20 cellular contexts compared by ENCODE assay signal in the genomic region with DNA sequence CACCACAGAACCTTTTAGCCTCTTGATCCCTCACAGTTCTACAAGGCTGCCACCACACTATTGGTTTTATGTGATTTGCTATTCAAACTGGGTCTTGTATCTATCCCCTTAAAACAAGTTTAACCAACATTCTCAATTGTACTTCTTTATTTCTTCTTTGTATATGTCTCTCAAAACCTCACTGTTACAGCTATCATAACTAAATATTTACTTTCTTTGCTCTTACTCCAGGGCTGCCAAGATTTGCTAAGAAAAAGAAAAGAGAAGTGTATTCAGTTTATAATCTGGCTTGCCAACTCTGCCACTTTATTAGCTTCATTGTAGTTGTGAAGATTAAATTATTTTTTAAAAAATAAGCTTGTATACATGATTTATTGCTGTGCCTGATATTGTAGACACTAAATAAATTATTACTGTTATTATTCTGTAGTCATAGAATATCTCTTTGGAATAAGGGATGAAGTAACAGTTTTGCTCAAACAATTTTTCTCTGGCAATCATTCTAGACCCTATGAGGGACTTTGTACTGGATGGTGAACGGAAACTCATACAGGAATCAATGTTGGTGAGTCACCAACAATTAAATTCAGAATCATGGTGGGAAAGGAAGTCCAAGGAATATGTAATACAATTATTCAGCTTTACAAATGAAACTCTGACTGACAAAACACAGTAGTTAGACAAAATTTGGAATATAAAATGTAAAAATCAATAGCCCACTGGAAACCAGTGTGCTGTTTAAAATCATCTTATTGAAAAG.
DNase-seq lines count a peak whose midpoint lies in the region; ATAC-seq, FAIRE-seq and TF ChIP-seq lines count a peak whose summit lies in the region.
"Had no signal": no experiment of that assay in that cellular context is flagged by ENCODE, and none has a peak within 500 bp of the region (broad histone marks: within the 10 kb centered on the region; RNA-seq: fewer than 3 reads in every experiment).

No MANE protein-coding gene starts in this region.

- no peak overlapping the region for H3K4ac ChIP-seq in trophoblast cell (ENCODE audit: low read depth, low read length)

- H4K91ac ChIP-seq in trophoblast cell (ENCODE audit: low read depth, low read length): no peak overlapping the region

- no peak overlapping the region for H2AK5ac ChIP-seq in trophoblast cell (ENCODE audit: low read length)

- H4K8ac ChIP-seq in trophoblast cell (ENCODE audit: low read depth, low read length): no peak overlapping the region

- no peak overlapping the region for H3K14ac ChIP-seq in trophoblast cell (ENCODE audit: low read length)

- H3K9me3 ChIP-seq in endothelial cell of umbilical vein (replicated peaks; ENCODE audit: control insufficient read depth, insufficient read depth, low read length): no peaks in the 10 kb centered on the region
- no peaks in the 10 kb centered on the region for H3K9me3 ChIP-seq in mucosa of descending colon
- H3K9me3 ChIP-seq in small intestine (ENCODE audit: control insufficient read depth, low read depth): no peaks in the 10 kb centered on the region
- H3K9me3 ChIP-seq in trophoblast cell (ENCODE audit: insufficient read depth, low read depth, low read length): no peaks in the 10 kb centered on the region
- H3K9me3 ChIP-seq: HAP-1 had no signal

- H2BK120ac ChIP-seq in trophoblast cell (ENCODE audit: insufficient read depth, low read length, poor library complexity): no peak overlapping the region

- H3K18ac ChIP-seq in trophoblast cell (ENCODE audit: low read length): no peak overlapping the region

- H4K20me1 ChIP-seq in endothelial cell of umbilical vein (replicated peaks; ENCODE audit: control insufficient read depth, extremely low read depth, insufficient read depth, low read length): no peaks in the 10 kb centered on the region

- H3K9me3 Mint-ChIP-seq in activated CD8-positive, alpha-beta T cell treated with anti-CD3 and anti-CD28 coated beads, Interleukin-2, amount 10 ng/mL, durations not matched to agents 7 days and 5 days (ENCODE audit: insufficient read depth): no peaks in the 10 kb centered on the region
- H3K9me3 Mint-ChIP-seq in activated naive CD4-positive, alpha-beta T cell treated with anti-CD3 and anti-CD28 coated beads, Interleukin-2, amount 50 U/mL, for 72 hours: no peaks in the 10 kb centered on the region

- no peak overlapping the region for H2BK12ac ChIP-seq in trophoblast cell (ENCODE audit: low read length)

- H3K23ac ChIP-seq in trophoblast cell (ENCODE audit: low read length): no peak overlapping the region

- H3K4me3 ChIP-seq in LNCaP clone FGC (ENCODE audit: low read depth, low read length): no peak overlapping the region
- H3K4me3 ChIP-seq in endothelial cell of umbilical vein (replicated peaks in 1 of 3; ENCODE audit: insufficient read depth in 1 of 3, low read depth in 1 of 3, low read length in 3 of 3): no peak overlapping the region
- no peak overlapping the region for H3K4me3 ChIP-seq in mucosa of descending colon
- no peak overlapping the region for H3K4me3 ChIP-seq in small intestine (ENCODE audit: low read depth in 1 of 2, low read length in 2 of 2)
- H3K4me3 ChIP-seq in trophoblast cell (ENCODE audit: low read depth, low read length): no peak overlapping the region
- H3K4me3 ChIP-seq: GM23248, HAP-1 had no signal

- DNase-seq in LNCaP clone FGC (ENCODE audit: low read depth) (peak; percentile 15), endothelial cell of umbilical vein (ENCODE audit: low read depth, low spot score) (peak; percentile 79), mucosa of descending colon (no peak), small intestine (peak; percentile 7), trophoblast cell (no peak)
- no peak for DNase-seq in activated CD8-positive, alpha-beta T cell treated with anti-CD3 and anti-CD28 coated beads, Interleukin-2, amount 10 ng/mL, durations not matched to agents 7 days and 5 days
- no peak for DNase-seq in activated naive CD4-positive, alpha-beta T cell treated with anti-CD3 and anti-CD28 coated beads, Interleukin-2, amount 50 U/mL, for 72 hours (ENCODE audit: low spot score in 2 of 2)
- DNase-seq: ACHN; AML-193; CD4-positive, alpha-beta memory T cell; DMS79 treated with DMSO at 0.1 percent for 48 hours; GF-D8; GM23248; KG1 had no signal

- H3K4me1 Mint-ChIP-seq in activated CD8-positive, alpha-beta T cell treated with anti-CD3 and anti-CD28 coated beads, Interleukin-2, amount 10 ng/mL, durations not matched to agents 7 days and 5 days (ENCODE audit: low read depth): no peaks in the 10 kb centered on the region
- H3K4me1 Mint-ChIP-seq: CD4-positive, alpha-beta memory T cell had no signal

- no peak overlapping the region for H3K27ac Mint-ChIP-seq in activated CD8-positive, alpha-beta T cell treated with anti-CD3 and anti-CD28 coated beads, Interleukin-2, amount 10 ng/mL, durations not matched to agents 7 days and 5 days
- no peak overlapping the region for H3K27ac Mint-ChIP-seq in activated naive CD4-positive, alpha-beta T cell treated with anti-CD3 and anti-CD28 coated beads, Interleukin-2, amount 50 U/mL, for 72 hours
- H3K27ac Mint-ChIP-seq: CD4-positive, alpha-beta memory T cell had no signal

- H3K27me3 ChIP-seq in endothelial cell of umbilical vein (ENCODE audit: control insufficient read depth in 2 of 2, insufficient read depth in 2 of 2, low read length in 2 of 2): no peaks in the 10 kb centered on the region
- no peaks in the 10 kb centered on the region for H3K27me3 ChIP-seq in small intestine (ENCODE audit: control insufficient read depth in 2 of 2, insufficient read depth in 2 of 2, low read length in 2 of 2)
- no peaks in the 10 kb centered on the region for H3K27me3 ChIP-seq in trophoblast cell (ENCODE audit: insufficient read depth, low read length)

- no peaks in the 10 kb centered on the region for H3K9me1 ChIP-seq in endothelial cell of umbilical vein (replicated peaks; ENCODE audit: control insufficient read depth, extremely low read depth, insufficient read depth, low read length)

- H3K27me3 Mint-ChIP-seq in activated CD8-positive, alpha-beta T cell treated with anti-CD3 and anti-CD28 coated beads, Interleukin-2, amount 10 ng/mL, durations not matched to agents 7 days and 5 days (ENCODE audit: low read depth): no peaks in the 10 kb centered on the region
- H3K27me3 Mint-ChIP-seq: CD4-positive, alpha-beta memory T cell had no signal

- POLR2A ChIA-PET in endothelial cell of umbilical vein (lab: Charles Lee): no interaction called here
- POLR2A ChIA-PET in activated CD8-positive, alpha-beta T cell treated with anti-CD3 and anti-CD28 coated beads, Interleukin-2, amount 10 ng/mL, durations not matched to agents 7 days and 5 days (lab: Charles Lee): no interaction called here

- H3K4me2 ChIP-seq in endothelial cell of umbilical vein (ENCODE audit: insufficient read depth, low read length) (peak overlapping the region; percentile 31), trophoblast cell (ENCODE audit: low read length) (no peak overlapping the region)

- CTCF ChIA-PET in endothelial cell of umbilical vein (lab: Charles Lee): interaction anchor here (0.7 to 1.3 kb wide), 3 partner anchors 16 to 1119 kb away, joined by 3 to 4 read pairs (median 3); no protein-coding TSS in a partner anchor
- CTCF ChIA-PET in activated CD8-positive, alpha-beta T cell treated with anti-CD3 and anti-CD28 coated beads, Interleukin-2, amount 10 ng/mL, durations not matched to agents 7 days and 5 days (lab: Charles Lee): no interaction called here

- H2AFZ ChIP-seq in endothelial cell of umbilical vein (ENCODE audit: low read depth, low read length) (no peak overlapping the region), trophoblast cell (ENCODE audit: insufficient read depth, low read length, poor library complexity) (no peak overlapping the region)
- H2AFZ ChIP-seq: GM23248 had no signal

- intact Hi-C loops in endothelial cell of umbilical vein (cut with micrococcal nuclease) (loop anchor here (10.0 kb wide), 2 partner anchors 476 to 936 kb away; a partner anchor contains a TSS), mucosa of descending colon (cut with DNase I, micrococcal nuclease) (no loop called here)

- H3K79me2 ChIP-seq in endothelial cell of umbilical vein (ENCODE audit: control insufficient read depth, insufficient read depth, low read length) (no peaks in the 10 kb centered on the region), trophoblast cell (ENCODE audit: control insufficient read depth, insufficient read depth, low read length, poor library complexity) (no peaks in the 10 kb centered on the region)

- H3K36me3 Mint-ChIP-seq in activated CD8-positive, alpha-beta T cell treated with anti-CD3 and anti-CD28 coated beads, Interleukin-2, amount 10 ng/mL, durations not matched to agents 7 days and 5 days (ENCODE audit: low read depth): no peaks in the 10 kb centered on the region
- no peaks in the 10 kb centered on the region for H3K36me3 Mint-ChIP-seq in activated naive CD4-positive, alpha-beta T cell treated with anti-CD3 and anti-CD28 coated beads, Interleukin-2, amount 50 U/mL, for 72 hours
- H3K36me3 Mint-ChIP-seq: CD4-positive, alpha-beta memory T cell had no signal

- dilution Hi-C loops in endothelial cell of umbilical vein (cut with MboI; ENCODE audit: extremely low pct_ligation_motif_present, low sequenced_read_pairs): no loop called here

- peak; percentile 42 for ATAC-seq in mucosa of descending colon
- ATAC-seq in activated CD8-positive, alpha-beta T cell treated with anti-CD3 and anti-CD28 coated beads, Interleukin-2, amount 10 ng/mL, durations not matched to agents 7 days and 5 days: no peak
- ATAC-seq in activated naive CD4-positive, alpha-beta T cell treated with anti-CD3 and anti-CD28 coated beads, Interleukin-2, amount 50 U/mL, for 72 hours: no peak
- no peak for ATAC-seq in HG02840 (IDR thresholded peaks at IDR 0.05; ENCODE audit: low FRiP score, unreplicated experiment)
- ATAC-seq: HepG2 had no signal

- H3K4me1 ChIP-seq in endothelial cell of umbilical vein (ENCODE audit: control insufficient read depth, extremely low read depth, insufficient read depth, low read length) (peaks cover 21% of the 10 kb centered on the region), mucosa of descending colon (ENCODE audit: low read depth) (no peaks in the 10 kb centered on the region), small intestine (ENCODE audit: control insufficient read depth in 2 of 2, insufficient read depth in 1 of 2, low read depth in 1 of 2, low read length in 1 of 2) (no peaks in the 10 kb centered on the region), trophoblast cell (ENCODE audit: control insufficient read depth in 1 of 2, insufficient read depth in 2 of 2, low read length in 2 of 2) (no peaks in the 10 kb centered on the region)

- FAIRE-seq in endothelial cell of umbilical vein (lab: Jason Lieb, UNC): peak; percentile 78
- no peak for FAIRE-seq in small intestine (lab: Jason Lieb, UNC)
- FAIRE-seq: A204.1, GM19239, HepG2 had no signal

- no peak overlapping the region for H2BK5ac ChIP-seq in trophoblast cell (ENCODE audit: low read depth, low read length, poor library complexity)

- H3K4me3 Mint-ChIP-seq in activated CD8-positive, alpha-beta T cell treated with anti-CD3 and anti-CD28 coated beads, Interleukin-2, amount 10 ng/mL, durations not matched to agents 7 days and 5 days: no peak overlapping the region
- H3K4me3 Mint-ChIP-seq: CD4-positive, alpha-beta memory T cell had no signal

- no peaks in the 10 kb centered on the region for H3K79me1 ChIP-seq in trophoblast cell (ENCODE audit: low read length)

- no peak overlapping the region for H4K12ac ChIP-seq in trophoblast cell (ENCODE audit: low read depth, low read length)

- H3K9ac ChIP-seq in endothelial cell of umbilical vein (replicated peaks; ENCODE audit: extremely low read depth, insufficient read depth, low read length) (no peak overlapping the region), trophoblast cell (ENCODE audit: low read length) (no peak overlapping the region)
- H3K9ac ChIP-seq: GM23248 had no signal

- 10 to 26% (median 11%) methylated on average over 1 of the region's 1 CpG for WGBS in small intestine, 3 donors
- no CpG with 5 or more reads among the region's 1 CpG for WGBS in trophoblast cell (ENCODE audit: extremely low coverage, insufficient coverage, insufficient read length)

- BruUV-seq in endothelial cell of umbilical vein (replicated peaks; lab: Mats Ljungman, UMichigan): TSS peak; percentile 57

- H3K27ac ChIP-seq in endothelial cell of umbilical vein (ENCODE audit: insufficient read depth, low read depth, low read length) (peak overlapping the region; percentile 34), small intestine (ENCODE audit: low read depth in 1 of 2, low read length in 1 of 2) (no peak overlapping the region), trophoblast cell (ENCODE audit: low read depth, low read length) (no peak overlapping the region)
- H3K27ac ChIP-seq: C4-2B, GM23248 had no signal

- TF ChIP-seq CTCF in LNCaP clone FGC (IDR thresholded peaks at IDR 0.05; ENCODE audit: control insufficient read depth, extremely low read depth, insufficient read depth): no peak
- no peak for TF ChIP-seq CTCF in endothelial cell of umbilical vein (IDR thresholded peaks at IDR 0.05; ENCODE audit: extremely low read depth in 1 of 2, insufficient read depth in 1 of 2, low read depth in 1 of 2, low read length in 2 of 2)
- no peak for TF ChIP-seq CTCF in mucosa of descending colon (IDR thresholded peaks at IDR 0.05)

- no peak for TF ChIP-seq POLR2A in endothelial cell of umbilical vein (IDR thresholded peaks at IDR 0.05; ENCODE audit: low read depth, low read length)

- H3K36me3 ChIP-seq in endothelial cell of umbilical vein (ENCODE audit: control insufficient read depth in 2 of 2, extremely low read depth in 1 of 2, insufficient read depth in 2 of 2, low read length in 2 of 2): no peaks in the 10 kb centered on the region
- no peaks in the 10 kb centered on the region for H3K36me3 ChIP-seq in mucosa of descending colon (ENCODE audit: low read depth)
- H3K36me3 ChIP-seq in small intestine (ENCODE audit: control insufficient read depth in 2 of 2, insufficient read depth in 2 of 2, low read length in 2 of 2): no peaks in the 10 kb centered on the region
- no peaks in the 10 kb centered on the region for H3K36me3 ChIP-seq in trophoblast cell (ENCODE audit: control insufficient read depth in 1 of 2, insufficient read depth in 2 of 2, low read length in 2 of 2)
- H3K36me3 ChIP-seq: HAP-1 had no signal

Comparison
In these comparisons a context has a peak if more than half of its experiments do, and no peak if none do; other contexts are left out.
1. DNase-seq: peak in LNCaP clone FGC (single experiment), endothelial cell of umbilical vein (single experiment) and small intestine (single experiment); none in mucosa of descending colon (0 of 3), activated CD8-positive, alpha-beta T cell treated with anti-CD3 and anti-CD28 coated beads, Interleukin-2, amount 10 ng/mL, durations not matched to agents 7 days and 5 days (single experiment), activated naive CD4-positive, alpha-beta T cell treated with anti-CD3 and anti-CD28 coated beads, Interleukin-2, amount 50 U/mL, for 72 hours (0 of 2) and trophoblast cell (0 of 2).